In genomic region chr10:127813290-127813689, GRCh38 we compare ENCODE assay signal across 13 cellular contexts.
DNase-seq lines count a peak whose midpoint lies in the region; ATAC-seq and TF ChIP-seq lines count a peak whose summit lies in the region.
"Had no signal": no experiment of that assay in that cellular context is flagged by ENCODE, and none has a peak within 500 bp of the region (broad histone marks: within the 10 kb centered on the region; RNA-seq: fewer than 3 reads in every experiment).

No MANE protein-coding gene starts in this region.

- DNase-seq in NCI-H2171 treated with DMSO at 0.1 percent for 48 hours (lab: John Stamatoyannopoulos, UW) (peak; percentile 2), NCI-H2171 (lab: John Stamatoyannopoulos, UW) (no peak), RWPE2 (ENCODE audit: low spot score) (no peak), iPS DF 4.7 (ENCODE audit: extremely low read depth, low spot score) (peak; percentile 14), retinal pigment epithelial cell (ENCODE audit: low read depth) (no peak), T-helper 17 cell (no peak)
- DNase-seq: NCI-H1436, thyroid gland had no signal

- ATAC-seq in RWPE2 (ENCODE audit: low read depth) (no peak), T-helper 17 cell (no peak), HG03139 (IDR thresholded peaks at IDR 0.05; ENCODE audit: unreplicated experiment) (no peak), HG02642 (IDR thresholded peaks at IDR 0.05; ENCODE audit: poor library complexity, unreplicated experiment) (no peak)
- ATAC-seq: activated naive CD4-positive, alpha-beta T cell treated with anti-CD3 and anti-CD28 coated beads, Interleukin-2, amount 50 U/mL, for 72 hours had no signal

- H3K36me3 ChIP-seq in RWPE2 (ENCODE audit: low read depth) = no peaks in the 10 kb centered on the region
- H3K36me3 ChIP-seq: right atrium auricular region, thyroid gland had no signal

- no peaks in the 10 kb centered on the region for H3K36me3 Mint-ChIP-seq in T-helper 17 cell (ENCODE audit: low read depth)
- H3K36me3 Mint-ChIP-seq: activated naive CD4-positive, alpha-beta T cell treated with anti-CD3 and anti-CD28 coated beads, Interleukin-2, amount 50 U/mL, for 72 hours; memory B cell had no signal

- peak; percentile 29 for TF ChIP-seq CTCF in RWPE2 (IDR thresholded peaks at IDR 0.05; ENCODE audit: poor library complexity, severe bottlenecking)
- TF ChIP-seq CTCF in retinal pigment epithelial cell (conservative IDR thresholded peaks at IDR 0.05; ENCODE audit: low read depth, low read length) = peak; percentile 21

- no peak overlapping the region for H3K27ac Mint-ChIP-seq in T-helper 17 cell
- H3K27ac Mint-ChIP-seq: activated naive CD4-positive, alpha-beta T cell treated with anti-CD3 and anti-CD28 coated beads, Interleukin-2, amount 50 U/mL, for 72 hours; memory B cell had no signal

- H3K4me3 ChIP-seq in RWPE2 (ENCODE audit: severe bottlenecking) = no peak overlapping the region
- no peak overlapping the region for H3K4me3 ChIP-seq in retinal pigment epithelial cell (ENCODE audit: low read length)
- H3K4me3 ChIP-seq: right atrium auricular region, thyroid gland had no signal

- no peak overlapping the region for H3K4me3 Mint-ChIP-seq in T-helper 17 cell
- H3K4me3 Mint-ChIP-seq: memory B cell had no signal

- H3K9me3 ChIP-seq in RWPE2 (ENCODE audit: severe bottlenecking) (no peaks in the 10 kb centered on the region), T-helper 17 cell (ENCODE audit: control insufficient read depth, low read length, poor library complexity, severe bottlenecking) (no peaks in the 10 kb centered on the region)
- H3K9me3 ChIP-seq: thyroid gland had no signal

- H3K27ac ChIP-seq in RWPE2 (ENCODE audit: poor library complexity, severe bottlenecking) = no peak overlapping the region
- H3K27ac ChIP-seq: right atrium auricular region, thyroid gland had no signal

- H3K4me1 Mint-ChIP-seq in T-helper 17 cell = no peaks in the 10 kb centered on the region

- peaks cover 6% of the 10 kb centered on the region for H3K27me3 ChIP-seq in RWPE2 (ENCODE audit: insufficient read depth, poor library complexity, severe bottlenecking)
- H3K27me3 ChIP-seq: right atrium auricular region, thyroid gland had no signal

- no peaks in the 10 kb centered on the region for H3K4me1 ChIP-seq in RWPE2 (ENCODE audit: insufficient read depth, poor library complexity, severe bottlenecking)
- H3K4me1 ChIP-seq: right atrium auricular region, thyroid gland had no signal

- peaks cover 25% of the 10 kb centered on the region for H3K27me3 Mint-ChIP-seq in T-helper 17 cell

Comparison
In these comparisons a context has a peak if more than half of its experiments do, and no peak if none do; other contexts are left out.
1. DNase-seq: peak in NCI-H2171 treated with DMSO at 0.1 percent for 48 hours (single experiment) and iPS DF 4.7 (single experiment); none in NCI-H2171 (single experiment), RWPE2 (single experiment), retinal pigment epithelial cell (single experiment) and T-helper 17 cell (0 of 3).